16 cellular contexts compared by ENCODE assay signal in the genomic region with DNA sequence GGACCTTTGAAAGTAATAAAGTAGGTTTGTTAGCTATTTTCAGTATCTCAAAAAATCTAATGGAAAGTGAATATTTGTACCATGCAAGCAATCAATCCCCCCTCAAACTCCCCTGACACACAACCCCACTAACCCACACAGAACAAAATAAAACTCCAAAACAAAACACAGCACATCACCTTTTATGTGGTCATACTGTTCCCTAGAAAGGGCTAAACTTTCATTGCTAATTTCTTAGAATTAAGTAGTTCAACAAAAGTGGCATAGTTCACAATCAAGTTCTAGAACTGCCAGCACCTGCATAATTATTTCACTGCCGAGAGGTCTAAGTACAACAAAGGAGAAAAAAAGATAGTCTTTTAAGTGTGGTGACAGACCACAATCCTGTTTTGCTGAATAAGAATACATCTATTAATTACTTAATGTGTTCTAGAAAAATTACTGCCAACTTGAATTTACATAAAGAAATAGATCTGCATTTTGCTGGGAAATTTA. TPM values are rescaled to one million over a fixed set of nuclear protein-coding genes. Genes with fewer than 3 reads are reported as not detected.
DNase-seq lines count a peak whose midpoint lies in the region; ATAC-seq, FAIRE-seq and TF ChIP-seq lines count a peak whose summit lies in the region.
"Had no signal": no experiment of that assay in that cellular context is flagged by ENCODE, and none has a peak within 500 bp of the region (broad histone marks: within the 10 kb centered on the region; RNA-seq: fewer than 3 reads in every experiment).

No MANE protein-coding gene starts in this region.

- peaks cover 17% of the 10 kb centered on the region; the same call in 1 of the 2 replicates for H3K79me2 ChIP-seq in PC-3 (ENCODE audit: low read length)

- no peaks in the 10 kb centered on the region for H3K36me3 Mint-ChIP-seq in nephron progenitor cell (ENCODE audit: low read depth)

- no peaks in the 10 kb centered on the region for H3K27me3 Mint-ChIP-seq in nephron progenitor cell (ENCODE audit: low read depth, poor library complexity)

- TF ChIP-seq CTCF in D721Med (IDR thresholded peaks at IDR 0.05; ENCODE audit: insufficient read depth, missing control alignments): no peak
- TF ChIP-seq CTCF in PC-3 (conservative IDR thresholded peaks at IDR 0.05; ENCODE audit: low read depth, low read length): no peak
- no peak for TF ChIP-seq CTCF in nephron progenitor cell (IDR thresholded peaks at IDR 0.05)

- H3K36me3 ChIP-seq in PC-3 (ENCODE audit: low read depth, low read length): no peaks in the 10 kb centered on the region
- H3K36me3 ChIP-seq: BLaER1 treated with 17β-estradiol and CSF1 and Interleukin-3, amounts not matched to agents 10 nM and 100 nM; HAP-1 had no signal

- POLR2A ChIA-PET in PC-3 (lab: Charles Lee; ENCODE audit: unreplicated experiment): interaction anchor here (0.6 kb wide), 3 partner anchors 51 to 151 kb away, joined by 4 to 5 read pairs (median 5); no protein-coding TSS in a partner anchor

- no peaks in the 10 kb centered on the region for H3K9me3 Mint-ChIP-seq in nephron progenitor cell

- intact Hi-C loops in PC-3 (cut with micrococcal nuclease): no loop called here

- peak overlapping the region; percentile 31; the same call in 1 of the 2 replicates for H3K27ac ChIP-seq in PC-3 (ENCODE audit: low read length)
- H3K27ac ChIP-seq: 22Rv1; BLaER1 treated with 17β-estradiol and CSF1 and Interleukin-3, amounts not matched to agents 10 nM and 100 nM had no signal

- no peak overlapping the region for H3K4me3 Mint-ChIP-seq in nephron progenitor cell

- no peak overlapping the region for H2AFZ ChIP-seq in PC-3 (ENCODE audit: low read length)

- DNase-seq in activated CD4-positive, CD25-positive, alpha-beta regulatory T cell (lab: John Stamatoyannopoulos, UW): no peak
- DNase-seq in D721Med (ENCODE audit: insufficient read length, low spot score) (no peak), PC-3 (no peak), nephron progenitor cell (no peak), NCI-H2029 treated with DMSO at 0.1 percent for 48 hours (lab: John Stamatoyannopoulos, UW) (no peak), SKM-1 treated with dmso at 0.1 percent for 144 hours (lab: John Stamatoyannopoulos, UW; ENCODE audit: unreplicated experiment) (no peak)
- DNase-seq in activated CD4-positive, alpha-beta T cell treated with anti-CD3 and anti-CD28 coated beads for 1 hour: no peak
- DNase-seq: ACHN, DMS 273 treated with DMSO at 0.1 percent for 48 hours had no signal

- peaks cover 14% of the 10 kb centered on the region for H3K4me1 ChIP-seq in PC-3 (ENCODE audit: insufficient read depth, low read length)
- H3K4me1 ChIP-seq: BLaER1 treated with 17β-estradiol and CSF1 and Interleukin-3, amounts not matched to agents 10 nM and 100 nM had no signal

- H3K4me1 Mint-ChIP-seq in nephron progenitor cell: no peaks in the 10 kb centered on the region

- H3K9ac ChIP-seq in PC-3 (ENCODE audit: low read length): no peak overlapping the region
- H3K9ac ChIP-seq: BLaER1 treated with 17β-estradiol and CSF1 and Interleukin-3, amounts not matched to agents 10 nM and 100 nM had no signal

- no peaks in the 10 kb centered on the region for H3K9me2 ChIP-seq in PC-3 (replicated peaks; ENCODE audit: low read length)

- no peak overlapping the region for H3K4me2 ChIP-seq in PC-3 (ENCODE audit: low read length)
- H3K4me2 ChIP-seq: BLaER1 treated with 17β-estradiol and CSF1 and Interleukin-3, amounts not matched to agents 10 nM and 100 nM had no signal

- no peaks in the 10 kb centered on the region for H3K9me3 ChIP-seq in PC-3 (ENCODE audit: low read length)
- H3K9me3 ChIP-seq: BLaER1 treated with 17β-estradiol and CSF1 and Interleukin-3, amounts not matched to agents 10 nM and 100 nM; HAP-1 had no signal

- peak; percentile 28 to 33 for ATAC-seq in activated CD4-positive, CD25-positive, alpha-beta regulatory T cell treated with anti-CD3 and anti-CD28 coated beads, Interleukin-2, amount 50 U/mL, for 24 hours
- no peak; the same call in none of the 2 replicates for ATAC-seq in PC-3
- ATAC-seq: GM12878, K562 had no signal

- CTCF ChIA-PET in PC-3 (lab: Charles Lee): no interaction called here

- BruUV-seq in PC-3 (replicated peaks; lab: Mats Ljungman, UMichigan): no TSS peak

- FAIRE-seq in D721Med (lab: Jason Lieb, UNC): peak; percentile 73
- FAIRE-seq: GM12878, H1, K562 had no signal

- H3K4me3 ChIP-seq in PC-3 (ENCODE audit: low read length): no peak overlapping the region
- H3K4me3 ChIP-seq: BLaER1 treated with 17β-estradiol and CSF1 and Interleukin-3, amounts not matched to agents 10 nM and 100 nM; GM12878; HAP-1; K562 had no signal

- no peaks in the 10 kb centered on the region for H4K20me1 ChIP-seq in PC-3 (ENCODE audit: low read length)

- H3K27ac Mint-ChIP-seq in nephron progenitor cell: peak overlapping the region; percentile 8

- no peaks in the 10 kb centered on the region for H3K27me3 ChIP-seq in PC-3 (ENCODE audit: low read length)

- H3F3A ChIP-seq in PC-3 (ENCODE audit: low read length, unreplicated experiment): no peaks in the 10 kb centered on the region

RNA-seq across cellular contexts. Expression of gene AMMECR1, which starts 58.8 kb away (rescaled TPM):
- total RNA-seq in PC-3 (2014; rRNA removed): 12.7 and 14.2 TPM in 2 replicates
